ENCODE assay signal across 1 cellular context in the genomic region with DNA sequence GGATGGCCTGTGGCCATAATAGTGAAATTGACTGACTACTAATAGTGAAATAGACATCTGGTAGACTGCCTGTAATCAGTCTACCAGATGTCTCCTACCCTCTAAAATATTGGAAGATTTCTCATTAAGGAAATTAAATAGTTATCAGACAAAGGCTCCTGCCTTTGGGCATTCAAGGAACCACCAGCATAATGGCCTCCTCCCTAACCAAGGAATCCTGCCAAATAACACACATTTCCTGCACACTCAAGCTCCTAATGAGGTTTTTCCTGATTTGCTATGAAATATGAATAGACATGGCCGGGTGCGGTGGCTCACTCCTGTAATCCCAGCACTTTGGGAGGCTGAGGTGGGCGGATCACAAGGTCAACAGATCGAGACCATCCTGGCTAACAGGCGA.
TF ChIP-seq lines count a peak whose summit lies in the region.

No MANE protein-coding gene starts in this region.

TF ChIP-seq in endothelial cell of umbilical vein, 7 proteins besides CTCF, POLR2A, EP300 and RAD21:
- TF ChIP-seq GATA2 (IDR thresholded peaks at IDR 0.05; ENCODE audit: insufficient read depth, insufficient read length, low read depth, low read length) (no peak), JUN (IDR thresholded peaks at IDR 0.05; ENCODE audit: borderline replicate concordance, insufficient read depth, insufficient read length, low read depth) (no peak), FOS (IDR thresholded peaks at IDR 0.05; ENCODE audit: borderline replicate concordance, insufficient read depth, low read length) (no peak), EZH2 (IDR thresholded peaks at IDR 0.05; ENCODE audit: borderline replicate concordance, low read depth, low read length, severe bottlenecking) (no peak), MYC (IDR thresholded peaks at IDR 0.05; ENCODE audit: low read depth, low read length) (no peak), POLR2AphosphoS5 (IDR thresholded peaks at IDR 0.05; ENCODE audit: insufficient read depth, low read depth, low read length) (no peak)
- TF ChIP-seq, protein P1, sequence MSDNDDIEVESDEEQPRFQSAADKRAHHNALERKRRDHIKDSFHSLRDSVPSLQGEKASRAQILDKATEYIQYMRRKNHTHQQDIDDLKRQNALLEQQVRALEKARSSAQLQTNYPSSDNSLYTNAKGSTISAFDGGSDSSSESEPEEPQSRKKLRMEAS (IDR thresholded peaks at IDR 0.05; ENCODE audit: insufficient read depth, insufficient read length): no peak
TF ChIP-seq in endothelial cell of umbilical vein: peak in this region for 0.
